19 cellular contexts compared by ENCODE assay signal in genomic region chr14:28931999-28932398, GRCh38.
"Had no signal": no experiment of that assay in that cellular context is flagged by ENCODE, and none has a peak within 500 bp of the region (broad histone marks: within the 10 kb centered on the region; RNA-seq: fewer than 3 reads in every experiment).

No MANE protein-coding gene starts in this region.

- H3K36me3 ChIP-seq: MG63 had no signal

- H3K9ac ChIP-seq: SK-N-SH had no signal

- ATAC-seq: Panc1, PC-3 had no signal

- H3K9me2 ChIP-seq: SK-N-SH had no signal

- H3K4me3 ChIP-seq: MG63 had no signal

- H3K9me3 ChIP-seq: MG63, SK-N-SH had no signal

- H3K27me3 ChIP-seq: MG63 had no signal

- H3K27ac ChIP-seq: RWPE1 had no signal

- H3K4me2 ChIP-seq: SK-N-SH had no signal

- DNase-seq: Karpas-422, KBM-7, MG63, NCI-H1092, NCI-H1105 treated with DMSO at 0.1 percent for 48 hours, NCI-H1417 treated with DMSO at 0.1 percent for 48 hours, NCI-H146, NCI-H1694 treated with DMSO at 0.1 percent for 48 hours, NCI-H1930, NCI-H2081, NCI-H2107, NCI-H2227 treated with DMSO at 0.1 percent for 48 hours, NCI-H526 treated with DMSO at 0.1 percent for 48 hours, NCI-H774, PC-3, SHP77, SK-N-SH had no signal
